Comparison of ENCODE assay signal across 20 cellular contexts in the genomic region with DNA sequence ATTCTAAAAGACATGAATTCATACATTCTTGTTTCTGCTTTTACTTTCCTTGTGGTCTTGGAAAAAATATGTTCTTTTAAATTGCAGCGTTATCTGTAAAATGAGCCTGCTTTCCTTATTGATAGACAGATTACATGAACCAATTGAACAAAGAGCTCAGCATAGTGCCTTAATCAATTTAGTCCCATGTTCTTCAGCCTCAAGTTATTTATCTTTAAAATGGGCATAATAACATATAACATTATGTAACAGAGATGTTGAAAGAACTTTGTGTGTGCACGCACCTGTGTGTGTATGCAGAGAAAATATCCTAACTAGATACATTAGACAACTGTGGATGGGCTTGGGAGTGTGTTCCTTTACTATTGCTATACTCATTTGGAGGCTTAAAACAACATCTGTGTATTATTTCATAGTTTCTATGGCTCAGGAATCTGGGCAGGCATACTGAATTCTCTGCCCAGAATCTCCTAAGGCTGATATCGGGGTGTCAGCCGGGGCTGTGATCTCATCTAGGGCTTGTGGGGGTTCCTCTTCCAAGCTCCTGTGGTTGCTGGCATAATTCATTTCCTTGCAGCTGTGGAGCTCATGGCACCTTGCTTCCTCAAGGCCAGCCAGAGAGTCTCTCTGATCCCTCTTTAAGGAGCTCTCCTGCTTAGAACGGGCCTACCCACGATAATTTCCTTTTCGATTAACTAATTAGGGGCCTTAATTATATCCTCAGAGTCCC.
"Had no signal": no experiment of that assay in that cellular context is flagged by ENCODE, and none has a peak within 500 bp of the region (broad histone marks: within the 10 kb centered on the region; RNA-seq: fewer than 3 reads in every experiment).

No MANE protein-coding gene starts in this region.

- H3K9me3 ChIP-seq: body of pancreas, sigmoid colon, testis had no signal

- H3K27me3 Mint-ChIP-seq: activated naive CD4-positive, alpha-beta T cell treated with anti-CD3 and anti-CD28 coated beads, Interleukin-2, amount 50 U/mL, for 24 hours; naive thymus-derived CD8-positive, alpha-beta T cell; progenitor cell of endocrine pancreas; stimulated activated naive CD8-positive, alpha-beta T cell treated with anti-CD3 and anti-CD28 coated beads, Interleukin-15, Interleukin-2, amounts not matched to agents 100 ng/mL and 50 ng/mL, for 24 hours had no signal

- H3K4me3 Mint-ChIP-seq: activated naive CD4-positive, alpha-beta T cell treated with anti-CD3 and anti-CD28 coated beads, Interleukin-2, amount 50 U/mL, for 24 hours; stimulated activated naive CD8-positive, alpha-beta T cell treated with anti-CD3 and anti-CD28 coated beads, Interleukin-15, Interleukin-2, amounts not matched to agents 100 ng/mL and 50 ng/mL, for 24 hours had no signal

- H3K36me3 Mint-ChIP-seq: activated naive CD4-positive, alpha-beta T cell treated with anti-CD3 and anti-CD28 coated beads, Interleukin-2, amount 50 U/mL, for 24 hours; naive thymus-derived CD8-positive, alpha-beta T cell had no signal

- H3K27me3 ChIP-seq: body of pancreas, sigmoid colon, testis had no signal

- H3K27ac Mint-ChIP-seq: activated naive CD4-positive, alpha-beta T cell treated with anti-CD3 and anti-CD28 coated beads, Interleukin-2, amount 50 U/mL, for 24 hours; progenitor cell of endocrine pancreas had no signal

- FAIRE-seq: urothelium cell line had no signal

- H3K27ac ChIP-seq: body of pancreas, coronary artery, sigmoid colon, testis had no signal

- ATAC-seq: activated CD4-positive, CD25-positive, alpha-beta regulatory T cell treated with anti-CD3 and anti-CD28 coated beads, Interleukin-2, amount 50 U/mL, for 24 hours; body of pancreas; naive thymus-derived CD8-positive, alpha-beta T cell had no signal

- H3K9me3 Mint-ChIP-seq: activated naive CD4-positive, alpha-beta T cell treated with anti-CD3 and anti-CD28 coated beads, Interleukin-2, amount 50 U/mL, for 24 hours; naive thymus-derived CD8-positive, alpha-beta T cell; stimulated activated naive CD8-positive, alpha-beta T cell treated with anti-CD3 and anti-CD28 coated beads, Interleukin-15, Interleukin-2, amounts not matched to agents 100 ng/mL and 50 ng/mL, for 24 hours had no signal

- H3K4me3 ChIP-seq: body of pancreas, coronary artery, lung, sigmoid colon, testis had no signal

- DNase-seq: activated CD4-positive, alpha-beta T cell treated with anti-CD3 and anti-CD28 coated beads, Interleukin-2, amount 50 U/mL, for 4 hours; activated effector memory CD4-positive, alpha-beta T cell treated with Interleukin-2 at 50 U/mL for 16 hours; activated T-cell treated with anti-CD3 and anti-CD28 coated beads, Interleukin-2, amount 50 U/mL, for 1 hour; amniotic stem cell; body of pancreas; central memory CD4-positive, alpha-beta T cell; effector memory CD4-positive, alpha-beta T cell; hypothalamus; naive thymus-derived CD8-positive, alpha-beta T cell; sigmoid colon; stimulated activated CD4-positive, alpha-beta T cell treated with anti-CD3 and anti-CD28 coated beads, Interleukin-4, amount 100 ng/mL, for 1 hour; stimulated activated CD8-positive, alpha-beta memory T cell treated with anti-CD3 and anti-CD28 coated beads, Interleukin-4, amount 100 ng/mL, for 48 hours; testis had no signal

- H3K36me3 ChIP-seq: sigmoid colon had no signal
